ENCODE assay signal across 8 cellular contexts in genomic region chr19:14381689-14382474, GRCh38. TPM values are rescaled to one million over a fixed set of nuclear protein-coding genes. Genes with fewer than 3 reads are reported as not detected.
DNase-seq lines count a peak whose midpoint lies in the region; FAIRE-seq and TF ChIP-seq lines count a peak whose summit lies in the region.

No MANE protein-coding gene starts in this region.

- peak overlapping the region; percentile 82 for H3K4me3 ChIP-seq in SK-N-MC
- H3K4me3 ChIP-seq in adrenal gland, result peak overlapping the region in 3 of 4 donors; percentile 49 to 73 (median 59)

- intact Hi-C loops in adrenal gland (cut with DNase I), result no loop called here

- H3K27me3 ChIP-seq in adrenal gland, result no peaks in the 10 kb centered on the region

- DNase-seq in GM19239 (ENCODE audit: insufficient read length, low spot score) (no peak), SK-N-MC (ENCODE audit: low read depth, low spot score) (no peak), adrenal gland (peak in 4 of 7 donors; percentile 32 to 61 (median 47)), iris pigment epithelial cell (ENCODE audit: low read depth) (peak; percentile 27), occipital lobe (lab: John Stamatoyannopoulos, UW) (no peak), NCI-H82 treated with DMSO at 0.1 percent for 48 hours (lab: John Stamatoyannopoulos, UW; ENCODE audit: unreplicated experiment) (no peak), NCI-H510A (lab: John Stamatoyannopoulos, UW) (no peak)
- peak; percentile 59 for DNase-seq in stimulated activated CD8-positive, alpha-beta memory T cell treated with anti-CD3 and anti-CD28 coated beads, Interleukin-15, amount 100 ng/mL, for 1 hour (ENCODE audit: low read depth)

- WGBS in adrenal gland, 4 donors, result 20 to 33% (median 27%) methylated on average over 13 to 18 of the region's 18 CpGs

- H3K9ac ChIP-seq in SK-N-MC (ENCODE audit: insufficient read length), result peak overlapping the region; percentile 76

- H3K36me3 ChIP-seq in SK-N-MC (ENCODE audit: insufficient read depth, low read length), result no peaks in the 10 kb centered on the region
- H3K36me3 ChIP-seq in adrenal gland (replicated peaks in 1 of 2), result no peaks in the 10 kb centered on the region

- TF ChIP-seq CTCF in adrenal gland (IDR thresholded peaks at IDR 0.05), result no peak

- no peak for TF ChIP-seq POLR2A in adrenal gland (IDR thresholded peaks at IDR 0.05)

- peaks cover 6 to 41% of the 10 kb centered on the region in 2 donors for H3K4me1 ChIP-seq in adrenal gland (replicated peaks in 1 of 2)

- FAIRE-seq in GM19239 (lab: Jason Lieb, UNC), result peak; percentile 77

- no peaks in the 10 kb centered on the region for H3K9me3 ChIP-seq in SK-N-MC (ENCODE audit: low read depth, low read length)
- H3K9me3 ChIP-seq in adrenal gland (replicated peaks in 1 of 3), result no peaks in the 10 kb centered on the region

- peak overlapping the region; percentile 68; the same call in 1 of the 2 replicates for H3K27ac ChIP-seq in SK-N-MC
- peak overlapping the region in 4 of 5 donors; percentile 57 to 78 (median 71) for H3K27ac ChIP-seq in adrenal gland

RNA-seq across cellular contexts. Expression of gene ADGRE5, which starts 0.6 kb away (rescaled TPM):
- total RNA-seq in adrenal gland (100 to 1,000 TPM in 1 of 8 donors, 10 to 100 TPM in 7; 26.8 to 103 (median 71.5) TPM), occipital lobe (1.2 TPM)
- polyA plus RNA-seq in adrenal gland, result 10 to 100 TPM; 11.7 to 25.8 (median 15.9) TPM

RNA-seq across cellular contexts. Expression of gene DDX39A, which starts 37.3 kb away (rescaled TPM):
- 10 to 100 TPM; 30.7 to 60.7 (median 40.9) TPM for total RNA-seq in adrenal gland
- polyA plus RNA-seq in adrenal gland, result 100 to 1,000 TPM in 2 of 3 donors, 10 to 100 TPM in 1; 26.7 to 262 (median 126) TPM
- total RNA-seq in occipital lobe, result 26.2 TPM

RNA-seq across cellular contexts. Expression of gene PKN1, which starts 51.2 kb away (rescaled TPM):
- total RNA-seq in adrenal gland (100 to 1,000 TPM in 7 of 8 donors, 10 to 100 TPM in 1; 97.5 to 184 (median 137) TPM), occipital lobe (86.3 TPM)
- 100 to 1,000 TPM in 2 of 3 donors, 10 to 100 TPM in 1; 27.5 to 209 (median 118) TPM for polyA plus RNA-seq in adrenal gland

Comparison
In these comparisons a context has a peak if more than half of its experiments do, and no peak if none do; other contexts are left out.
1. DNase-seq: peak in adrenal gland (4 of 7), iris pigment epithelial cell (single experiment) and stimulated activated CD8-positive, alpha-beta memory T cell treated with anti-CD3 and anti-CD28 coated beads, Interleukin-15, amount 100 ng/mL, for 1 hour (single experiment); none in GM19239 (single experiment), SK-N-MC (single experiment), occipital lobe (single experiment), NCI-H82 treated with DMSO at 0.1 percent for 48 hours (single experiment) and NCI-H510A (single experiment).
2. RNA of gene ADGRE5, which starts 0.6 kb away (total RNA-seq): 26.8 to 103 TPM in adrenal gland; 1.2 TPM in occipital lobe (single experiment); every median in the first group is over 10 times any median in the second.